27 cellular contexts compared by ENCODE assay signal in genomic region chr11:126963115-126963514, GRCh38. TPM values are rescaled to one million over a fixed set of nuclear protein-coding genes. Genes with fewer than 3 reads are reported as not detected.
"Had no signal": no experiment of that assay in that cellular context is flagged by ENCODE, and none has a peak within 500 bp of the region (broad histone marks: within the 10 kb centered on the region; RNA-seq: fewer than 3 reads in every experiment).

No MANE protein-coding gene starts in this region.

- ATAC-seq: activated CD8-positive, alpha-beta memory T cell treated with anti-CD3 and anti-CD28 coated beads, Interleukin-2, amount 10 ng/mL, durations not matched to agents 7 days and 5 days; activated CD8-positive, alpha-beta T cell treated with anti-CD3 and anti-CD28 coated beads for 36 hours; naive thymus-derived CD8-positive, alpha-beta T cell; right lobe of liver; stimulated activated effector memory CD8-positive, alpha-beta T cell treated with anti-CD3 and anti-CD28 coated beads, Interleukin-12 subunit alpha, Interleukin-12 subunit beta, amount 100 ng/mL, for 72 hours; stimulated activated naive CD8-positive, alpha-beta T cell treated with anti-CD3 and anti-CD28 coated beads, Interleukin-15, amount 100 ng/mL, for 72 hours had no signal

- H3K36me3 Mint-ChIP-seq: activated CD8-positive, alpha-beta memory T cell treated with anti-CD3 and anti-CD28 coated beads, Interleukin-2, amount 10 ng/mL, durations not matched to agents 7 days and 5 days; activated naive CD8-positive, alpha-beta T cell; immature natural killer cell; naive thymus-derived CD8-positive, alpha-beta T cell; stimulated activated effector memory CD8-positive, alpha-beta T cell treated with anti-CD3 and anti-CD28 coated beads, Interleukin-12 subunit alpha, Interleukin-12 subunit beta, amount 100 ng/mL, for 72 hours had no signal

- DNase-seq: activated CD4-positive, alpha-beta T cell treated with anti-CD3 and anti-CD28 coated beads, Interleukin-2, amount 10 ng/mL, durations not matched to agents 7 days and 5 days; activated CD4-positive, CD25-positive, alpha-beta regulatory T cell treated with anti-CD3 and anti-CD28 coated beads, Interleukin-2, amount 50 U/mL, for 72 hours; activated CD8-positive, alpha-beta memory T cell treated with anti-CD3 and anti-CD28 coated beads, Interleukin-2, amount 10 ng/mL, durations not matched to agents 7 days and 5 days; activated CD8-positive, alpha-beta T cell treated with anti-CD3 and anti-CD28 coated beads for 36 hours; activated gamma-delta T cell treated with Interleukin-2 at 50 U/mL for 16 hours; activated T-cell treated with anti-CD3 and anti-CD28 coated beads for 4 hours; adrenal gland; cerebellar nuclear complex; cortex of kidney; erythroblast; immature natural killer cell; naive thymus-derived CD8-positive, alpha-beta T cell; pancreas; right lobe of liver; SK-N-SH; small intestine; stimulated activated CD4-positive, alpha-beta T cell treated with anti-CD3 and anti-CD28 coated beads, Interleukin-2, amount 100 ng/mL, for 24 hours; stimulated activated naive CD8-positive, alpha-beta T cell treated with anti-CD3 and anti-CD28 coated beads, Interleukin-15, amount 100 ng/mL, for 72 hours; tibial artery; WERI-Rb-1 had no signal

- H3K4me1 ChIP-seq: adrenal gland, ascending aorta, pancreas, right lobe of liver, tibial artery had no signal

- H3K9me2 ChIP-seq: SK-N-SH had no signal

- FAIRE-seq: pancreas, small intestine, TTC549 had no signal

- H3K4me1 Mint-ChIP-seq: activated CD4-positive, alpha-beta T cell treated with anti-CD3 and anti-CD28 coated beads, Interleukin-2, amount 10 ng/mL, durations not matched to agents 7 days and 5 days; activated CD8-positive, alpha-beta memory T cell treated with anti-CD3 and anti-CD28 coated beads, Interleukin-2, amount 10 ng/mL, durations not matched to agents 7 days and 5 days; immature natural killer cell; naive thymus-derived CD8-positive, alpha-beta T cell; stimulated activated effector memory CD8-positive, alpha-beta T cell treated with anti-CD3 and anti-CD28 coated beads, Interleukin-12 subunit alpha, Interleukin-12 subunit beta, amount 100 ng/mL, for 72 hours; stimulated activated naive CD8-positive, alpha-beta T cell treated with anti-CD3 and anti-CD28 coated beads, Interleukin-15, amount 100 ng/mL, for 72 hours had no signal

- H3K4me3 Mint-ChIP-seq: activated CD4-positive, alpha-beta T cell treated with anti-CD3 and anti-CD28 coated beads, Interleukin-2, amount 10 ng/mL, durations not matched to agents 7 days and 5 days; activated CD8-positive, alpha-beta memory T cell treated with anti-CD3 and anti-CD28 coated beads, Interleukin-2, amount 10 ng/mL, durations not matched to agents 7 days and 5 days; activated CD8-positive, alpha-beta T cell treated with anti-CD3 and anti-CD28 coated beads for 36 hours; activated naive CD8-positive, alpha-beta T cell; activated T-helper 1 cell treated with anti-CD3 and anti-CD28 coated beads, Interleukin-12 subunit alpha, Interleukin-12 subunit beta, Interleukin-2, Interleukin-4 antibody, amounts not matched to agents 30 ng/mL and 10 ng/mL and 1 ng/mL, durations not matched to agents 14 hours and 24 hours and 36 hours; immature natural killer cell; naive thymus-derived CD8-positive, alpha-beta T cell; stimulated activated effector memory CD8-positive, alpha-beta T cell treated with anti-CD3 and anti-CD28 coated beads, Interleukin-12 subunit alpha, Interleukin-12 subunit beta, amount 100 ng/mL, for 72 hours; stimulated activated naive CD8-positive, alpha-beta T cell treated with anti-CD3 and anti-CD28 coated beads, Interleukin-15, amount 100 ng/mL, for 72 hours; T-helper 2 cell treated with Interferon-gamma antibody and Interleukin-4, amounts not matched to agents 5 μg/mL and 100 μg/mL, for 36 hours had no signal

- H3K27ac Mint-ChIP-seq: activated CD4-positive, alpha-beta T cell treated with anti-CD3 and anti-CD28 coated beads, Interleukin-2, amount 10 ng/mL, durations not matched to agents 7 days and 5 days; activated CD8-positive, alpha-beta memory T cell treated with anti-CD3 and anti-CD28 coated beads, Interleukin-2, amount 10 ng/mL, durations not matched to agents 7 days and 5 days; activated CD8-positive, alpha-beta T cell treated with anti-CD3 and anti-CD28 coated beads for 36 hours; activated naive CD8-positive, alpha-beta T cell; activated T-helper 1 cell treated with anti-CD3 and anti-CD28 coated beads, Interleukin-12 subunit alpha, Interleukin-12 subunit beta, Interleukin-2, Interleukin-4 antibody, amounts not matched to agents 30 ng/mL and 10 ng/mL and 1 ng/mL, durations not matched to agents 14 hours and 24 hours and 36 hours; immature natural killer cell; naive thymus-derived CD8-positive, alpha-beta T cell; stimulated activated effector memory CD8-positive, alpha-beta T cell treated with anti-CD3 and anti-CD28 coated beads, Interleukin-12 subunit alpha, Interleukin-12 subunit beta, amount 100 ng/mL, for 72 hours; stimulated activated naive CD8-positive, alpha-beta T cell treated with anti-CD3 and anti-CD28 coated beads, Interleukin-15, amount 100 ng/mL, for 72 hours; T-helper 2 cell treated with Interferon-gamma antibody and Interleukin-4, amounts not matched to agents 5 μg/mL and 100 μg/mL, for 36 hours had no signal

- H3K9me3 Mint-ChIP-seq: activated CD4-positive, alpha-beta T cell treated with anti-CD3 and anti-CD28 coated beads, Interleukin-2, amount 10 ng/mL, durations not matched to agents 7 days and 5 days; activated CD8-positive, alpha-beta T cell treated with anti-CD3 and anti-CD28 coated beads for 36 hours; activated T-helper 1 cell treated with anti-CD3 and anti-CD28 coated beads, Interleukin-12 subunit alpha, Interleukin-12 subunit beta, Interleukin-2, Interleukin-4 antibody, amounts not matched to agents 30 ng/mL and 10 ng/mL and 1 ng/mL, durations not matched to agents 14 hours and 24 hours and 36 hours; stimulated activated effector memory CD8-positive, alpha-beta T cell treated with anti-CD3 and anti-CD28 coated beads, Interleukin-12 subunit alpha, Interleukin-12 subunit beta, amount 100 ng/mL, for 72 hours; T-helper 2 cell treated with Interferon-gamma antibody and Interleukin-4, amounts not matched to agents 5 μg/mL and 100 μg/mL, for 36 hours had no signal

- H3K36me3 ChIP-seq: adrenal gland, ascending aorta, pancreas, right lobe of liver, tibial artery, WERI-Rb-1 had no signal

- H3K9ac ChIP-seq: SK-N-SH had no signal

- H3K27me3 ChIP-seq: adrenal gland, ascending aorta, pancreas, right lobe of liver, tibial artery had no signal

- H3K4me2 ChIP-seq: SK-N-SH had no signal

- H3K9me3 ChIP-seq: adrenal gland, ascending aorta, pancreas, right lobe of liver, SK-N-SH, tibial artery had no signal

- H3K27ac ChIP-seq: adrenal gland, ascending aorta, pancreas, right lobe of liver, tibial artery, WERI-Rb-1 had no signal

- H3K4me3 ChIP-seq: adrenal gland, ascending aorta, pancreas, right lobe of liver, tibial artery had no signal

RNA-seq across cellular contexts. Expression of gene KIRREL3, which starts 37.5 kb away (rescaled TPM):
- total RNA-seq: activated CD4-positive, alpha-beta T cell treated with anti-CD3 and anti-CD28 coated beads, Interleukin-2, amount 10 ng/mL, durations not matched to agents 7 days and 5 days; activated CD8-positive, alpha-beta memory T cell treated with anti-CD3 and anti-CD28 coated beads, Interleukin-2, amount 10 ng/mL, durations not matched to agents 7 days and 5 days; activated CD8-positive, alpha-beta T cell treated with anti-CD3 and anti-CD28 coated beads for 36 hours; activated T-helper 1 cell treated with anti-CD3 and anti-CD28 coated beads, Interleukin-12 subunit alpha, Interleukin-12 subunit beta, Interleukin-2, Interleukin-4 antibody, amounts not matched to agents 30 ng/mL and 10 ng/mL and 1 ng/mL, durations not matched to agents 14 hours and 24 hours and 36 hours; ascending aorta; naive thymus-derived CD8-positive, alpha-beta T cell; pulmonary artery endothelial cell; right lobe of liver had no signal
